Comparison of ENCODE assay signal across 1 cellular context in genomic region chr16:14496047-14496770, GRCh38.
TF ChIP-seq lines count a peak whose summit lies in the region.

No MANE protein-coding gene starts in this region.

TF ChIP-seq in GM23338, 12 proteins besides CTCF, POLR2A, EP300 and RAD21 (continued from another document):
- TF ChIP-seq ZNF462 (CRISPR knock-in tag; IDR thresholded peaks at IDR 0.05) (no peak), JUNB (IDR thresholded peaks at IDR 0.05; ENCODE audit: unreplicated experiment) (no peak), ETS1 (IDR thresholded peaks at IDR 0.05) (no peak), EZH2phosphoT487 (IDR thresholded peaks at IDR 0.05; ENCODE audit: unreplicated experiment) (no peak), REST (IDR thresholded peaks at IDR 0.05; ENCODE audit: unreplicated experiment) (no peak), ZNF331 (CRISPR knock-in tag; IDR thresholded peaks at IDR 0.05; ENCODE audit: low read depth) (no peak)
